ENCODE assay signal across 1 cellular context in the genomic region with DNA sequence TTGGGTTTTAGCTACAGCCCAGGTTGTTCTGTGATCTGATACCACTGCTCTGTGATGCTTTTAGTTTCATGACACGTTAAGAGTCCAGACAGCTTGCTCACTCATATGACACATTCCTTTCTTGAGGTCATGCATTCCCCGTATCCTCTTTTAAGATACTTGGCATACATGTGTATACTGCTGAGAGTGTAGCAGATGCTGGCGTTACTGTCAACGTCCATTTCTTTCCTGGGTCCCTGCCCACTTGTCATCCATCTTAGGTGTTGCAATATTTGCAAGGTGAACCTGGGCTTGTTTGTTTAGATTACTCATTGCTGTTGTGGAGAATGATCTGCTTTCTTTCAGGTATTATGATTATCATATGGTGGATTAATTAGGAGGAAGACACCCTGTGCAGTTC.
TF ChIP-seq lines count a peak whose summit lies in the region.

No MANE protein-coding gene starts in this region.

TF ChIP-seq in liver, 16 proteins besides CTCF, POLR2A, EP300 and RAD21 (continued from another document):
- TF ChIP-seq ATF3 (IDR thresholded peaks at IDR 0.05): peak; percentile 27
- peak; percentile 66 for TF ChIP-seq FOXA1 (IDR thresholded peaks at IDR 0.05)
- TF ChIP-seq JUND (IDR thresholded peaks at IDR 0.05): peak; percentile 49 to 86
- TF ChIP-seq ZBTB33 (IDR thresholded peaks at IDR 0.05): no peak
- TF ChIP-seq NR2F2 (IDR thresholded peaks at IDR 0.05): no peak
- no peak for TF ChIP-seq SP1 (IDR thresholded peaks at IDR 0.05)
- TF ChIP-seq EGR1 (IDR thresholded peaks at IDR 0.05; ENCODE audit: low read depth in 2 of 2): no peak
- peak; percentile 81 for TF ChIP-seq FOXA2 (IDR thresholded peaks at IDR 0.05)
- TF ChIP-seq HNF4G (IDR thresholded peaks at IDR 0.05): no peak
- peak in 1 of 2 donors; percentile 18 for TF ChIP-seq RXRA (IDR thresholded peaks at IDR 0.05)
- TF ChIP-seq TAF1 (conservative IDR thresholded peaks at IDR 0.05): no peak
- TF ChIP-seq MAX (IDR thresholded peaks at IDR 0.05): no peak
